In genomic region chr20:24241466-24241865, GRCh38 we compare ENCODE assay signal across 25 cellular contexts.
"Had no signal": no experiment of that assay in that cellular context is flagged by ENCODE, and none has a peak within 500 bp of the region (broad histone marks: within the 10 kb centered on the region; RNA-seq: fewer than 3 reads in every experiment).

No MANE protein-coding gene starts in this region.

- ATAC-seq: activated CD8-positive, alpha-beta T cell treated with anti-CD3 and anti-CD28 coated beads for 36 hours; activated T-cell treated with anti-CD3 and anti-CD28 coated beads, Interleukin-2, amount 50 U/mL, for 72 hours; Panc1 had no signal

- H3K27ac Mint-ChIP-seq: activated CD8-positive, alpha-beta T cell treated with anti-CD3 and anti-CD28 coated beads for 36 hours; activated naive CD4-positive, alpha-beta T cell treated with anti-CD3 and anti-CD28 coated beads, Interleukin-2, amount 10 ng/mL, durations not matched to agents 7 days and 5 days; activated naive CD8-positive, alpha-beta T cell treated with anti-CD3 and anti-CD28 coated beads for 36 hours; activated T-cell treated with anti-CD3 and anti-CD28 coated beads, Interleukin-2, amount 50 U/mL, for 72 hours; activated T-helper 2 cell treated with anti-CD3 and anti-CD28 coated beads, Interferon-gamma antibody, Interleukin-2, Interleukin-4, amounts not matched to agents 10 μg/mL and 5 μg/mL and 100 μg/mL, durations not matched to agents 14 hours and 24 hours and 36 hours had no signal

- H3K9me3 Mint-ChIP-seq: activated CD8-positive, alpha-beta T cell treated with anti-CD3 and anti-CD28 coated beads for 36 hours; activated naive CD4-positive, alpha-beta T cell treated with anti-CD3 and anti-CD28 coated beads, Interleukin-2, amount 10 ng/mL, durations not matched to agents 7 days and 5 days; activated naive CD8-positive, alpha-beta T cell treated with anti-CD3 and anti-CD28 coated beads for 36 hours; activated T-cell treated with anti-CD3 and anti-CD28 coated beads, Interleukin-2, amount 50 U/mL, for 72 hours; activated T-helper 2 cell treated with anti-CD3 and anti-CD28 coated beads, Interferon-gamma antibody, Interleukin-2, Interleukin-4, amounts not matched to agents 10 μg/mL and 5 μg/mL and 100 μg/mL, durations not matched to agents 14 hours and 24 hours and 36 hours had no signal

- H3K36me3 Mint-ChIP-seq: activated naive CD4-positive, alpha-beta T cell treated with anti-CD3 and anti-CD28 coated beads, Interleukin-2, amount 10 ng/mL, durations not matched to agents 7 days and 5 days; activated naive CD8-positive, alpha-beta T cell treated with anti-CD3 and anti-CD28 coated beads for 36 hours had no signal

- DNase-seq: activated CD4-positive, alpha-beta T cell treated with anti-CD3 and anti-CD28 coated beads for 4 hours; activated CD8-positive, alpha-beta memory T cell treated with anti-CD3 and anti-CD28 coated beads, Interleukin-2, amount 50 U/mL, for 4 hours; activated CD8-positive, alpha-beta T cell treated with anti-CD3 and anti-CD28 coated beads for 36 hours; activated gamma-delta T cell treated with Interleukin-2 at 50 U/mL for 16 hours; activated naive CD4-positive, alpha-beta T cell treated with anti-CD3 and anti-CD28 coated beads, Interleukin-2, amount 10 ng/mL, durations not matched to agents 7 days and 5 days; activated naive CD8-positive, alpha-beta T cell treated with anti-CD3 and anti-CD28 coated beads for 36 hours; activated T-cell treated with anti-CD3 and anti-CD28 coated beads, Interleukin-2, amount 50 U/mL, for 72 hours; brain microvascular endothelial cell; cerebellar nuclear complex; MG63; MV-4-11; NCI-H1092 treated with DMSO at 0.1 percent for 48 hours; NCI-H1417 treated with DMSO at 0.1 percent for 48 hours; NCI-H187 treated with DMSO at 0.1 percent for 48 hours; NCI-H2081 treated with DMSO at 0.1 percent for 48 hours; NCI-H345; NCI-H510A treated with DMSO at 0.1 percent for 48 hours; NCI-H748 treated with DMSO at 0.1 percent for 48 hours; Right ventricle myocardium superior; RPMI8226; SJCRH30; SK-N-SH; T-helper 1 cell had no signal

- H3K4me1 Mint-ChIP-seq: activated naive CD4-positive, alpha-beta T cell treated with anti-CD3 and anti-CD28 coated beads, Interleukin-2, amount 10 ng/mL, durations not matched to agents 7 days and 5 days; activated naive CD8-positive, alpha-beta T cell treated with anti-CD3 and anti-CD28 coated beads for 36 hours had no signal

- H3K4me3 Mint-ChIP-seq: activated CD8-positive, alpha-beta T cell treated with anti-CD3 and anti-CD28 coated beads for 36 hours; activated naive CD4-positive, alpha-beta T cell treated with anti-CD3 and anti-CD28 coated beads, Interleukin-2, amount 10 ng/mL, durations not matched to agents 7 days and 5 days; activated naive CD8-positive, alpha-beta T cell treated with anti-CD3 and anti-CD28 coated beads for 36 hours; activated T-cell treated with anti-CD3 and anti-CD28 coated beads, Interleukin-2, amount 50 U/mL, for 72 hours had no signal
